Comparison of ENCODE assay signal across 24 cellular contexts in genomic region chr4:174869334-174869733, GRCh38. TPM values are rescaled to one million over a fixed set of nuclear protein-coding genes. Genes with fewer than 3 reads are reported as not detected.
"Had no signal": no experiment of that assay in that cellular context is flagged by ENCODE, and none has a peak within 500 bp of the region (broad histone marks: within the 10 kb centered on the region; RNA-seq: fewer than 3 reads in every experiment).

No MANE protein-coding gene starts in this region.

- H3K9ac ChIP-seq: KMS-11 had no signal

- DNase-seq: activated B cell treated with CpG ODN at 0.5 μM for 24 hours; activated CD4-positive, alpha-beta T cell treated with anti-CD3 and anti-CD28 coated beads for 1 hour; activated CD4-positive, alpha-beta T cell treated with anti-CD3 and anti-CD28 coated beads, Interleukin-2, amount 10 ng/mL, durations not matched to agents 24 days and 14 days; activated CD4-positive, alpha-beta T cell treated with anti-CD3 and anti-CD28 coated beads, Interleukin-2, amount 50 U/mL, for 48 hours; activated CD8-positive, alpha-beta memory T cell treated with anti-CD3 and anti-CD28 coated beads, Interleukin-2, amount 10 ng/mL, durations not matched to agents 7 days and 5 days; activated effector memory CD4-positive, alpha-beta T cell treated with Interleukin-2 at 50 U/mL for 16 hours; activated naive CD4-positive, alpha-beta T cell; activated T-cell treated with anti-CD3 and anti-CD28 coated beads, Interleukin-2, amount 50 U/mL, for 24 hours; aorta; central memory CD4-positive, alpha-beta T cell; NCI-H1417; NCI-H1930; NCI-H2171; NCI-H226; NCI-H526; NK-92 treated with Interleukin-12 subunit alpha and Interleukin-12 subunit beta, amount 100 ng/mL, for 24 hours; OCI-M1; Peyer's patch; SHP77 treated with DMSO at 0.1 percent for 48 hours had no signal

- ATAC-seq: activated CD8-positive, alpha-beta memory T cell treated with anti-CD3 and anti-CD28 coated beads, Interleukin-2, amount 10 ng/mL, durations not matched to agents 7 days and 5 days had no signal

- H3K4me1 ChIP-seq: Peyer's patch had no signal

- H3K9me3 ChIP-seq: breast epithelium, Peyer's patch had no signal

- H3K27me3 ChIP-seq: breast epithelium, Peyer's patch had no signal

- H3K27ac ChIP-seq: KMS-11, Peyer's patch had no signal

- H3K36me3 ChIP-seq: breast epithelium, Peyer's patch had no signal

- H3K4me3 ChIP-seq: breast epithelium, Peyer's patch had no signal

- H3K4me2 ChIP-seq: KMS-11 had no signal

RNA-seq across cellular contexts. Expression of gene GLRA3, which starts 40.3 kb away (rescaled TPM):
- total RNA-seq: activated CD4-positive, alpha-beta T cell treated with anti-CD3 and anti-CD28 coated beads, Interleukin-2, amount 10 ng/mL, durations not matched to agents 24 days and 14 days; activated CD8-positive, alpha-beta memory T cell treated with anti-CD3 and anti-CD28 coated beads, Interleukin-2, amount 10 ng/mL, durations not matched to agents 7 days and 5 days; activated T-helper 1 cell treated with anti-CD3 and anti-CD28 coated beads, Interleukin-12 subunit alpha, Interleukin-12 subunit beta, Interleukin-2, Interleukin-4 antibody, amounts not matched to agents 30 ng/mL and 10 ng/mL and 1 ng/mL, durations not matched to agents 14 hours and 24 hours and 36 hours; aorta; SK-MEL-5 had no signal
- polyA plus RNA-seq: aorta had no signal

RNA-seq across cellular contexts. Expression of gene ADAM29, which starts 48.8 kb away (rescaled TPM):
- total RNA-seq: activated B cell treated with CpG ODN at 0.5 μM for 24 hours; activated CD4-positive, alpha-beta T cell treated with anti-CD3 and anti-CD28 coated beads, Interleukin-2, amount 10 ng/mL, durations not matched to agents 24 days and 14 days; activated CD8-positive, alpha-beta memory T cell treated with anti-CD3 and anti-CD28 coated beads, Interleukin-2, amount 10 ng/mL, durations not matched to agents 7 days and 5 days; activated T-helper 1 cell treated with anti-CD3 and anti-CD28 coated beads, Interleukin-12 subunit alpha, Interleukin-12 subunit beta, Interleukin-2, Interleukin-4 antibody, amounts not matched to agents 30 ng/mL and 10 ng/mL and 1 ng/mL, durations not matched to agents 14 hours and 24 hours and 36 hours; aorta; NCI-H460; Peyer's patch; SK-MEL-5 had no signal
- polyA plus RNA-seq: aorta had no signal
